25 cellular contexts compared by ENCODE assay signal in genomic region chr12:108145011-108145410, GRCh38. TPM values are rescaled to one million over a fixed set of nuclear protein-coding genes. Genes with fewer than 3 reads are reported as not detected.
"Had no signal": no experiment of that assay in that cellular context is flagged by ENCODE, and none has a peak within 500 bp of the region (broad histone marks: within the 10 kb centered on the region; RNA-seq: fewer than 3 reads in every experiment).

No MANE protein-coding gene starts in this region.

- H3K9me3 ChIP-seq: SJSA1 had no signal

- H3K9ac ChIP-seq: KMS-11 had no signal

- H3K4me3 Mint-ChIP-seq: IgD-negative memory B cell had no signal

- H3K4me1 ChIP-seq: SJSA1 had no signal

- FAIRE-seq: K562, RCC 7860 had no signal

- ATAC-seq: K562 had no signal

- H3K4me3 ChIP-seq: K562, SJSA1, SK-N-MC had no signal

- H3K27ac ChIP-seq: KMS-11, SJSA1, SK-N-MC had no signal

- H3K4me2 ChIP-seq: KMS-11 had no signal

- H3K27ac Mint-ChIP-seq: IgD-negative memory B cell had no signal

- H3K36me3 ChIP-seq: SJSA1 had no signal

- DNase-seq: Kasumi-1, MM.1S, NCI-H1092 treated with DMSO at 0.1 percent for 48 hours, NCI-H1436, NCI-H187, NCI-H2029, NCI-H2081 treated with DMSO at 0.1 percent for 48 hours, NCI-H2171, NCI-H226, NCI-H446, NCI-H510A, NCI-H524 treated with DMSO at 0.1 percent for 48 hours, NCI-H69, NCI-H774, Right ventricle myocardium superior, RPMI8226, SIG-M5 had no signal

- H3K27me3 Mint-ChIP-seq: IgD-negative memory B cell had no signal

RNA-seq across cellular contexts. Expression of gene WSCD2, which starts 15.9 kb away (rescaled TPM):
- total RNA-seq: HT1080, M059J, SJSA1 had no signal
